9 cellular contexts compared by ENCODE assay signal in the genomic region with DNA sequence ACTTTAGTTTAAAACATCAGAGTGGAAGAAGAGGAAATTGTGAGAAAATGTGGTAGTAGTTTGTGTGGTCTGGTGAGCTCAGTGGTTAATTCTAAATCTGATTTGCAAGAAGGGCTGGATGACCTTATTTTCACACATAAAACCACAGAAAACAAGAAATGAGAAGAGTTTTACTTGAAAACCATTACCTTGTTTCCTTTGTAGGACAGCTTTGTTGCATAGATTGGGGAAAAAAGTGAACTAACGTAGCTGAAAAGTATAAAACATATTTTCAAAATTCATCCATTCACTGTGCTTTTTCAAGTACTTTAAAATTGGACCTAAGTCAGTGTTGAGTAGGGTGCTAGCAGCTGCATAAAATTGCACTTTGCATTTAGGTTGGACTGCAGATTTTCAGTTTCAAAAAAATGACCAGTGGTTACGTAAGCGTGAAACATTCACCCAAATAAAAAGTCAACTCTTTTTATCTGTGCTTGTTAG.
A peak's percentile ranks its signal among the peaks of the same experiment; 100 is the strongest.
DNase-seq lines count a peak whose midpoint lies in the region; ATAC-seq and TF ChIP-seq lines count a peak whose summit lies in the region.
"Had no signal": no experiment of that assay in that cellular context is flagged by ENCODE, and none has a peak within 500 bp of the region (broad histone marks: within the 10 kb centered on the region; RNA-seq: fewer than 3 reads in every experiment).

No MANE protein-coding gene starts in this region.

- H3K36me3 Mint-ChIP-seq in Calu3 (ENCODE audit: insufficient read depth, unreplicated experiment), result no peaks in the 10 kb centered on the region

- BruUV-seq in Calu3 (replicated peaks; lab: Mats Ljungman, UMichigan), result no TSS peak

- no peaks in the 10 kb centered on the region for H3K9me3 Mint-ChIP-seq in Calu3 (ENCODE audit: low read depth, unreplicated experiment)
- H3K9me3 Mint-ChIP-seq: nephron had no signal

- H3K27ac Mint-ChIP-seq in Calu3 (ENCODE audit: unreplicated experiment), result no peak overlapping the region
- H3K27ac Mint-ChIP-seq: nephron had no signal

- DNase-seq in middle frontal gyrus (ENCODE audit: extremely low spot score, low spot score) (peak; percentile 3), HK-2 (ENCODE audit: unreplicated experiment) (no peak), Calu3 (no peak), NCI-H1105 treated with DMSO at 0.1 percent for 48 hours (lab: John Stamatoyannopoulos, UW) (no peak), NCI-H1694 (lab: John Stamatoyannopoulos, UW) (no peak)

- H3K4me3 Mint-ChIP-seq in Calu3 (ENCODE audit: low read depth, unreplicated experiment), result no peak overlapping the region
- H3K4me3 Mint-ChIP-seq: nephron had no signal

- no peaks in the 10 kb centered on the region for H3K4me1 Mint-ChIP-seq in Calu3 (ENCODE audit: low read depth, unreplicated experiment)
- H3K4me1 Mint-ChIP-seq: nephron had no signal

- no peaks in the 10 kb centered on the region for H3K27me3 Mint-ChIP-seq in Calu3 (ENCODE audit: unreplicated experiment)

- intact Hi-C loops in Calu3 (cut with micrococcal nuclease; ENCODE audit: unreplicated experiment), result no loop called here

- CTCF ChIA-PET in Calu3 (lab: Charles Lee), result no interaction called here

- TF ChIP-seq CTCF in Calu3 (IDR thresholded peaks at IDR 0.05; ENCODE audit: unreplicated experiment), result no peak

- ATAC-seq in GM18519 (IDR thresholded peaks at IDR 0.05; ENCODE audit: low FRiP score, unreplicated experiment), result peak; percentile 90
- peak; percentile 94 for ATAC-seq in GM21529 (IDR thresholded peaks at IDR 0.05; ENCODE audit: unreplicated experiment)
- peak; percentile 91 for ATAC-seq in HG03521 (IDR thresholded peaks at IDR 0.05; ENCODE audit: unreplicated experiment)
